9 cellular contexts compared by ENCODE assay signal in the genomic region with DNA sequence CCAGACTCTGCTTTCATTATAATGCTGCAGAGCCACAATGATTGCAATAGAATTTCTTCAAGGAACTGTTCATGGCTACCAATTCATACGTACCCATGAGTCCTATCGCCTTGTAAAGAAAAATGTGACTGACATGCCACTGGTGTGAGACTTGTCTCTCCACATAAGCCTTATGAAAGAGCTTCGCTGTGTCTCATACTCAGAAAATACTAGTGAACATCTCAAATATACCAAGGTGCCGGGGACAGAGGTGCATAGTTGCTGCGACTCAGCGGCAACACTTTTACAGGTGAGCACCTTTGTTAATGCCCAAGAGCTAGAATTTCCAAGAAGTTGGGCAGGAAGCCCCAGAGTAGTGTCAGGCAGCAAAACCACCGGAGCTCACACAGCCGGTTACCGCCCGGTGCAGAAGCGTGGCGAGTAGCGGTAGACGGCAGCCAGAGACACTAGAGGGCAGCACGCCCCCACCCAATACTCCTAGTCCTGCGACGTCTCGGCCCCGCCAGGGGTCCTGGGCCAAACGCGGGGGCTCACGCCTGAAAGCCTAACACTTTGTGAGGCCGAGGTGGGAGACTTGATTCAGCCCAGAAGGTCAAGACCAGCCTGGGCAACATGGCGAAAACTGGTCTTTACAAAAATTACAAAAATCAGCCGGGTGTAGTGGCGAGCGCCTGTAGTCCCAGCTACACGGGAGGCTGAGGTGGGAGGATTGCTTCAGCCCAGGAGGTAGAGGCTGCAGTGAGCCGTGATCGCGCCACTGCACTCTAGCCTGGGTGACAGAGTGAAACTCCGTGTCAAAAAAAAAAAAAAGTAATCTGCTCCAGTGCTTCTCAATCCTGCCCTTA. TPM values are rescaled to one million over a fixed set of nuclear protein-coding genes. Genes with fewer than 3 reads are reported as not detected.
DNase-seq lines count a peak whose midpoint lies in the region; ATAC-seq and TF ChIP-seq lines count a peak whose summit lies in the region.
"Not testable (repeated sequence)": the region's sequence is repeated elsewhere in the genome, so short reads cannot be mapped to it uniquely, and the experiment has no call there.
"Had no signal": no experiment of that assay in that cellular context is flagged by ENCODE, and none has a peak within 500 bp of the region (broad histone marks: within the 10 kb centered on the region; RNA-seq: fewer than 3 reads in every experiment).

No MANE protein-coding gene starts in this region.

- TF ChIP-seq EP300 in transverse colon (IDR thresholded peaks at IDR 0.05; ENCODE audit: low read depth), result not testable (repeated sequence)

- not testable (repeated sequence) for H3K4me1 ChIP-seq in iPS DF 6.9 (ENCODE audit: control insufficient read depth, insufficient read depth, low read length); transverse colon

- not testable (repeated sequence) for H3K27ac ChIP-seq in iPS DF 6.9 (ENCODE audit: low read length); transverse colon

- ATAC-seq in activated CD8-positive, alpha-beta memory T cell treated with anti-CD3 and anti-CD28 coated beads, Interleukin-2, amount 10 ng/mL, durations not matched to agents 7 days and 5 days, result peak; percentile 88

- not testable (repeated sequence) for H3K4me1 Mint-ChIP-seq in activated CD8-positive, alpha-beta memory T cell treated with anti-CD3 and anti-CD28 coated beads, Interleukin-2, amount 10 ng/mL, durations not matched to agents 7 days and 5 days; progenitor cell of endocrine pancreas (ENCODE audit: low read depth)

- in situ Hi-C loops in transverse colon (cut with MboI; ENCODE audit: low pct_ligation_motif_present in 1 of 4, low pct_unique_long_range_greater_than_20kb in 1 of 4, low sequenced_read_pairs in 3 of 4), result not testable (repeated sequence)

- H3K4me3 ChIP-seq in iPS DF 6.9 (ENCODE audit: low read length); transverse colon: not testable (repeated sequence)

- not testable (repeated sequence) for H3K36me3 Mint-ChIP-seq in activated CD8-positive, alpha-beta memory T cell treated with anti-CD3 and anti-CD28 coated beads, Interleukin-2, amount 10 ng/mL, durations not matched to agents 7 days and 5 days; progenitor cell of endocrine pancreas (ENCODE audit: insufficient read depth)

- CTCF ChIA-PET in activated CD8-positive, alpha-beta memory T cell treated with anti-CD3 and anti-CD28 coated beads, Interleukin-2, amount 10 ng/mL, durations not matched to agents 7 days and 5 days (lab: Charles Lee), result interaction anchor here (0.5 to 1.6 kb wide), 10 partner anchors 15 to 499 kb away, joined by 3 to 8 read pairs (median 4); no protein-coding TSS in a partner anchor

- H3K27me3 ChIP-seq in iPS DF 6.9 (ENCODE audit: control insufficient read depth, insufficient read depth, low read length), result not testable (repeated sequence)
- peaks cover 23% of the 10 kb centered on the region for H3K27me3 ChIP-seq in transverse colon

- TF ChIP-seq CTCF in LNCAP (IDR thresholded peaks at IDR 0.05), result peak; percentile 94
- TF ChIP-seq CTCF in progenitor cell of endocrine pancreas (IDR thresholded peaks at IDR 0.05; ENCODE audit: unreplicated experiment), result peak; percentile 83
- TF ChIP-seq CTCF in transverse colon (IDR thresholded peaks at IDR 0.05), result peak; percentile 44 to 60 (median 47)

- peaks cover 42% of the 10 kb centered on the region for H3K27me3 Mint-ChIP-seq in activated CD8-positive, alpha-beta memory T cell treated with anti-CD3 and anti-CD28 coated beads, Interleukin-2, amount 10 ng/mL, durations not matched to agents 7 days and 5 days
- peaks cover 26% of the 10 kb centered on the region for H3K27me3 Mint-ChIP-seq in progenitor cell of endocrine pancreas

- not testable (repeated sequence) for H3K9me3 ChIP-seq in iPS DF 6.9 (ENCODE audit: control insufficient read depth, insufficient read depth, low read length); transverse colon

- not testable (repeated sequence) for H3K4me3 Mint-ChIP-seq in activated CD8-positive, alpha-beta memory T cell treated with anti-CD3 and anti-CD28 coated beads, Interleukin-2, amount 10 ng/mL, durations not matched to agents 7 days and 5 days; progenitor cell of endocrine pancreas (ENCODE audit: low read depth)

- not testable (repeated sequence) for TF ChIP-seq POLR2A in transverse colon (IDR thresholded peaks at IDR 0.05)

- not testable (repeated sequence) for H3K36me3 ChIP-seq in iPS DF 6.9 (ENCODE audit: control insufficient read depth, insufficient read depth, low read length); transverse colon

- intact Hi-C loops in transverse colon (cut with DNase I; ENCODE audit: low total_unique reads), result not testable (repeated sequence)

- not testable (repeated sequence) for H3K9me3 Mint-ChIP-seq in activated CD8-positive, alpha-beta memory T cell treated with anti-CD3 and anti-CD28 coated beads, Interleukin-2, amount 10 ng/mL, durations not matched to agents 7 days and 5 days (ENCODE audit: low read depth); progenitor cell of endocrine pancreas (ENCODE audit: low read depth)

- WGBS in iPS DF 6.9 (ENCODE audit: insufficient coverage, insufficient read length), result no CpG with 5 or more reads among the region's 32 CpGs
- 36 to 64% methylated on average over 3 to 32 of the region's 32 CpGs for WGBS in transverse colon (ENCODE audit: low coverage in 1 of 2), 2 donors

- peak; percentile 47 for DNase-seq in ELR (ENCODE audit: low read depth)
- peak; percentile 30 for DNase-seq in RPMI7951 (ENCODE audit: low read depth)
- peak; percentile 63 for DNase-seq in activated CD8-positive, alpha-beta memory T cell treated with anti-CD3 and anti-CD28 coated beads, Interleukin-2, amount 10 ng/mL, durations not matched to agents 7 days and 5 days
- DNase-seq in cerebellum (ENCODE audit: low spot score), result peak; percentile 5
- peak; percentile 43 for DNase-seq in iPS DF 6.9 (ENCODE audit: low read depth, low spot score)
- DNase-seq in progenitor cell of endocrine pancreas (ENCODE audit: low spot score, unreplicated experiment), result peak; percentile 49
- DNase-seq in transverse colon, result peak; percentile 42

- H3K27ac Mint-ChIP-seq in activated CD8-positive, alpha-beta memory T cell treated with anti-CD3 and anti-CD28 coated beads, Interleukin-2, amount 10 ng/mL, durations not matched to agents 7 days and 5 days; progenitor cell of endocrine pancreas: not testable (repeated sequence)

RNA-seq across cellular contexts. Expression of gene CCL21, which starts 50.5 kb away (rescaled TPM):
- total RNA-seq in RPMI7951 (2014; rRNA removed; shearing (Covaris generic)), result not detected in 2 replicates
- total RNA-seq in activated CD8-positive, alpha-beta memory T cell treated with anti-CD3 and anti-CD28 coated beads, Interleukin-2, amount 10 ng/mL, durations not matched to agents 7 days and 5 days, result not detected
- total RNA-seq in cerebellum, result not detected
- not detected in 2 replicates for total RNA-seq in progenitor cell of endocrine pancreas
- total RNA-seq in transverse colon, result 100 to 1,000 TPM in 1 of 4 donors, 10 to 100 TPM in 3; 45.4 to 123 (median 60.1) TPM
- total RNA-seq: pulmonary artery endothelial cell had no signal

Comparison
In these comparisons a context has a peak if more than half of its experiments do, and no peak if none do; other contexts are left out.
1. DNase-seq: peak in every context shown above with its lines; median percentile 63 in activated CD8-positive, alpha-beta memory T cell treated with anti-CD3 and anti-CD28 coated beads, Interleukin-2, amount 10 ng/mL, durations not matched to agents 7 days and 5 days; 49 in progenitor cell of endocrine pancreas; 47 in ELR; 43 in iPS DF 6.9; 42 in transverse colon; 30 in RPMI7951; 5 in cerebellum.
2. RNA of gene CCL21, which starts 50.5 kb away (total RNA-seq): 45.4 to 123 TPM in transverse colon; not detected in RPMI7951, not detected in activated CD8-positive, alpha-beta memory T cell treated with anti-CD3 and anti-CD28 coated beads, Interleukin-2, amount 10 ng/mL, durations not matched to agents 7 days and 5 days, not detected in cerebellum (single experiment) and not detected in progenitor cell of endocrine pancreas; every median in the first group is over 10 times any median in the second.
3. Peak in every context shown above with its lines, with median percentiles within 50 percentile points of each other: CTCF ChIP-seq.